In the genomic region with DNA sequence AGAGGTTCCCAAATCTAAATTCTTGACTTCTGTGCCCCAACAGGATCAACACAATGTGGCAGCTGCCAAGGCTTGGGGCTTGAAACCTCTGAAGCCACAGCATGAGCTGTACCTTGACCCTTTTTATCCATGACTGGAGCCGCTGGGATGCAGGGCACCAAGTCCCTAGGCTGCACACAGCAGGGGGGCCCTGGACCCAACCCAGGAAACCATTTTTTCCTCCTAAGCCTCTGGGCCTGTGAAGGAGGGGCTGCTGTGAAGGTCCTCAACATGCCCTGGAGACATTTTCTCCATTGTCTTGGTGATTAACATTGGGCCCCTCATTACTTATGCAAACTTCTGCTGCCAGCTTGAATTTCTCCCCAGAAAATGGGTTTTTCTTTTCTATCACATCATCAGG, we compare ENCODE assay signal across 19 cellular contexts.
"Had no signal": no experiment of that assay in that cellular context is flagged by ENCODE, and none has a peak within 500 bp of the region (broad histone marks: within the 10 kb centered on the region; RNA-seq: fewer than 3 reads in every experiment).

No MANE protein-coding gene starts in this region.

- DNase-seq: dermis blood vessel endothelial cell; dorsolateral prefrontal cortex; effector CD4-positive, alpha-beta T cell; effector memory CD4-positive, alpha-beta T cell; foreskin keratinocyte; heart left ventricle; hypothalamus; left cardiac atrium; left ventricle myocardium superior; lower lobe of right lung; mesenchymal stem cell; midbrain; naive B cell; naive thymus-derived CD8-positive, alpha-beta T cell had no signal

- H3K27ac Mint-ChIP-seq: naive B cell; naive thymus-derived CD8-positive, alpha-beta T cell had no signal

- H3K4me3 Mint-ChIP-seq: naive B cell; naive thymus-derived CD8-positive, alpha-beta T cell had no signal

- H3K4me1 Mint-ChIP-seq: naive B cell; naive thymus-derived CD8-positive, alpha-beta T cell had no signal

- H3K27ac ChIP-seq: coronary artery, dorsolateral prefrontal cortex, esophagus muscularis mucosa, foreskin keratinocyte, gastroesophageal sphincter, heart left ventricle, hepatocyte, left lung, lower lobe of right lung had no signal

- H3K4me1 ChIP-seq: foreskin keratinocyte, heart left ventricle, left lung, lower lobe of right lung had no signal

- H3K4me3 ChIP-seq: coronary artery, dorsolateral prefrontal cortex, esophagus muscularis mucosa, gastroesophageal sphincter, heart left ventricle, hepatocyte, left lung, lower lobe of right lung had no signal

- H3K9me3 ChIP-seq: esophagus muscularis mucosa, lower lobe of right lung had no signal

- H3K27me3 Mint-ChIP-seq: naive thymus-derived CD8-positive, alpha-beta T cell had no signal

- H3K36me3 ChIP-seq: esophagus muscularis mucosa, gastroesophageal sphincter, heart left ventricle, left lung, lower lobe of right lung had no signal

- H3K27me3 ChIP-seq: dorsolateral prefrontal cortex, esophagus muscularis mucosa, foreskin keratinocyte, gastroesophageal sphincter, heart left ventricle, hepatocyte, left lung had no signal

- ATAC-seq: foreskin keratinocyte; gastroesophageal sphincter; heart left ventricle; left cardiac atrium; left lung; left ventricle myocardium superior; lower lobe of right lung; naive thymus-derived CD8-positive, alpha-beta T cell had no signal
